ENCODE assay signal across 13 cellular contexts in the genomic region with DNA sequence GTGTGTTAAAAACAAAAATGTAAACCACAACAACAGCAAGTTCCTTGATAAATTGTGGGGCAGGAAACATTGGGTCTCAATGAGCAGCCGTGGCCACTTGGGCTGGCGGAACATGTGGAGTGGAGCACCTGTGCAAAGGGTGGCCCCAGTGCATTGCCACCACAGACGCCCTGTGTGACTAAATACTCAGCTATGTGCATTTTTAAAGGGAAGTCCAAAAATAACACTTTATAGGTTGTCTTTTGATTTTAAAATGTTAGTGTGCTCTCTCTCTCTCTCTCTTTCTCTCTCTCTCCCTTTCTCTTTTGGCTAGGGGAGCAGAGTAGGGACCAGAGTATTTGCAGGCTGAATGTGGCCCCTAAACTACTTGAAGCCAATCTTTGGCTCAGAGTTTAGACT.
DNase-seq lines count a peak whose midpoint lies in the region; ATAC-seq, FAIRE-seq and TF ChIP-seq lines count a peak whose summit lies in the region.
"Had no signal": no experiment of that assay in that cellular context is flagged by ENCODE, and none has a peak within 500 bp of the region (broad histone marks: within the 10 kb centered on the region; RNA-seq: fewer than 3 reads in every experiment).

No MANE protein-coding gene starts in this region.

- no peaks in the 10 kb centered on the region for H4K20me1 ChIP-seq in BLaER1
- no peaks in the 10 kb centered on the region for H4K20me1 ChIP-seq in GM12878 (ENCODE audit: control insufficient read depth, insufficient read depth)

- TF ChIP-seq POLR2A in GM12878 (IDR thresholded peaks at IDR 0.05; ENCODE audit: low read depth, low read length) = 0 out of 2 replicates have a peak, but pooled peaks have one; percentile 21

- intact Hi-C loops in GM12878 (cut with micrococcal nuclease; ENCODE audit: unreplicated experiment) = loop anchor here (2.0 to 5.0 kb wide), 4 partner anchors 33 to 255 kb away; no protein-coding TSS in a partner anchor
- intact Hi-C loops in tibial artery (cut with DNase I; ENCODE audit: low total_unique reads) = no loop called here
- intact Hi-C loops in Calu3 (cut with micrococcal nuclease; ENCODE audit: unreplicated experiment) = no loop called here

- H2AFZ ChIP-seq in GM12878 (ENCODE audit: control insufficient read depth, low read depth, low read length) = peak overlapping the region; percentile 20

- H3K36me3 Mint-ChIP-seq in activated CD4-positive, alpha-beta T cell treated with anti-CD3 and anti-CD28 coated beads, Interleukin-2, amount 10 ng/mL, durations not matched to agents 7 days and 5 days (ENCODE audit: low read depth) = peaks cover 20% of the 10 kb centered on the region
- H3K36me3 Mint-ChIP-seq in Calu3 (ENCODE audit: insufficient read depth, unreplicated experiment) = peaks cover 10% of the 10 kb centered on the region
- H3K36me3 Mint-ChIP-seq: brain had no signal

- H3K79me2 ChIP-seq in GM12878 (ENCODE audit: control insufficient read depth, insufficient read depth, low read length) = no peaks in the 10 kb centered on the region

- POLR2A ChIA-PET in GM12878 (lab: Charles Lee) = interaction anchor here (0.7 to 1.3 kb wide), 3 partner anchors 33 to 128 kb away, joined by 3 to 6 read pairs (median 3); no protein-coding TSS in a partner anchor
- POLR2A ChIA-PET in activated CD4-positive, alpha-beta T cell treated with anti-CD3 and anti-CD28 coated beads, Interleukin-2, amount 10 ng/mL, durations not matched to agents 7 days and 5 days (lab: Charles Lee) = interaction anchor here (0.6 kb wide), 1 partner anchor 54 kb away, joined by 5 read pairs; no protein-coding TSS in a partner anchor

- H3K27me3 Mint-ChIP-seq in activated CD4-positive, alpha-beta T cell treated with anti-CD3 and anti-CD28 coated beads, Interleukin-2, amount 10 ng/mL, durations not matched to agents 7 days and 5 days = no peaks in the 10 kb centered on the region
- no peaks in the 10 kb centered on the region for H3K27me3 Mint-ChIP-seq in Calu3 (ENCODE audit: unreplicated experiment)
- H3K27me3 Mint-ChIP-seq: brain had no signal

- peaks cover 12% of the 10 kb centered on the region for H3K9me3 Mint-ChIP-seq in activated CD4-positive, alpha-beta T cell treated with anti-CD3 and anti-CD28 coated beads, Interleukin-2, amount 10 ng/mL, durations not matched to agents 7 days and 5 days
- H3K9me3 Mint-ChIP-seq in Calu3 (ENCODE audit: low read depth, unreplicated experiment) = no peaks in the 10 kb centered on the region

- SMC1A ChIA-PET in GM12878 (lab: Charles Lee; ENCODE audit: uncharacterized antibody, unreplicated experiment) = interaction anchor here (0.6 to 5.8 kb wide), 14 partner anchors 9 to 176 kb away, joined by 3 to 49 read pairs (median 4); no protein-coding TSS in a partner anchor

- ATAC-seq in GM12878 = peak; percentile 64

- H3K9ac ChIP-seq in BLaER1 = no peak overlapping the region
- H3K9ac ChIP-seq in GM12878 (ENCODE audit: control insufficient read depth, insufficient read depth, low read length) = peak overlapping the region; percentile 47

- WGBS in GM12878 (ENCODE audit: insufficient coverage, insufficient replicate concordance, low lambda C conversion rate, missing lambda C conversion rate) = 2% methylated on average over 3 of the region's 3 CpGs

- H3K4me1 ChIP-seq in BLaER1 = peaks cover 71% of the 10 kb centered on the region
- H3K4me1 ChIP-seq in GM12878 (ENCODE audit: control insufficient read depth, insufficient read depth, low read length) = peaks cover 42% of the 10 kb centered on the region
- H3K4me1 ChIP-seq in tibial artery = peaks cover 0 to 17% (median 9%) of the 10 kb centered on the region in 4 donors

- no peak overlapping the region for H3K4me3 Mint-ChIP-seq in activated CD4-positive, alpha-beta T cell treated with anti-CD3 and anti-CD28 coated beads, Interleukin-2, amount 10 ng/mL, durations not matched to agents 7 days and 5 days
- H3K4me3 Mint-ChIP-seq in Calu3 (ENCODE audit: low read depth, unreplicated experiment) = no peak overlapping the region
- H3K4me3 Mint-ChIP-seq: brain had no signal

- H3K27ac ChIP-seq in BLaER1 (peak overlapping the region; percentile 30), GM12878 (ENCODE audit: control insufficient read depth, insufficient read depth) (peak overlapping the region; percentile 69), tibial artery (no peak overlapping the region)

- DNase-seq in GM19239 (ENCODE audit: insufficient read length, low spot score) (no peak), M059J (ENCODE audit: low read depth) (peak; percentile 78), GM12878 (ENCODE audit: low read depth, low spot score) (no peak), NCI-H446 (lab: John Stamatoyannopoulos, UW) (no peak), tibial artery (no peak), Calu3 (no peak)
- no peak for DNase-seq in activated CD4-positive, alpha-beta T cell treated with anti-CD3 and anti-CD28 coated beads, Interleukin-2, amount 10 ng/mL, durations not matched to agents 7 days and 5 days
- DNase-seq: BE2C, MG63, NCI-H524 had no signal

- H3K4me2 ChIP-seq in BLaER1 (peak overlapping the region; percentile 34), GM12878 (ENCODE audit: control insufficient read depth, insufficient read depth) (peak overlapping the region; percentile 72)
- H3K4me2 ChIP-seq: smooth muscle cell had no signal

- H3K4me1 Mint-ChIP-seq in activated CD4-positive, alpha-beta T cell treated with anti-CD3 and anti-CD28 coated beads, Interleukin-2, amount 10 ng/mL, durations not matched to agents 7 days and 5 days = peaks cover 64% of the 10 kb centered on the region
- peaks cover 22% of the 10 kb centered on the region for H3K4me1 Mint-ChIP-seq in Calu3 (ENCODE audit: low read depth, unreplicated experiment)

- in situ Hi-C loops in GM12878 (cut with MboI) = no loop called here

- H3K9me3 ChIP-seq in BLaER1 (peaks cover 26% of the 10 kb centered on the region), GM12878 (replicated peaks; ENCODE audit: control insufficient read depth, insufficient read depth, low read length) (no peaks in the 10 kb centered on the region; the same call in none of the 3 replicates), tibial artery (no peaks in the 10 kb centered on the region)
- H3K9me3 ChIP-seq: BE2C had no signal

- peak; percentile 14; the same call in 1 of the 2 replicates for TF ChIP-seq RAD21 in GM12878 (IDR thresholded peaks at IDR 0.05; ENCODE audit: insufficient read depth, low read depth, low read length)

- TF ChIP-seq CTCF in GM12878 (IDR thresholded peaks at IDR 0.05 in 2 of 3, conservative IDR thresholded peaks at IDR 0.05 in 1 of 3; ENCODE audit: control insufficient read depth in 2 of 3, extremely low read depth in 1 of 3, insufficient read depth in 1 of 3, low read depth in 3 of 3, low read length in 3 of 3) (no peak), tibial artery (IDR thresholded peaks at IDR 0.05) (no peak), Calu3 (IDR thresholded peaks at IDR 0.05; ENCODE audit: unreplicated experiment) (no peak)

- BruUV-seq in GM12878 (replicated peaks; lab: Mats Ljungman, UMichigan) = no TSS peak
- no TSS peak for BruUV-seq in Calu3 (replicated peaks; lab: Mats Ljungman, UMichigan)

- no peak overlapping the region for H3K4me3 ChIP-seq in BLaER1
- H3K4me3 ChIP-seq in GM12878 = no peak overlapping the region
- H3K4me3 ChIP-seq in tibial artery = no peak overlapping the region
- H3K4me3 ChIP-seq: MG63, smooth muscle cell had no signal

- no peaks in the 10 kb centered on the region for H3K27me3 ChIP-seq in BLaER1
- H3K27me3 ChIP-seq in GM12878 (replicated peaks in 1 of 2; ENCODE audit: control insufficient read depth in 2 of 2, insufficient read depth in 2 of 2, low read length in 1 of 2) = no peaks in the 10 kb centered on the region
- no peaks in the 10 kb centered on the region for H3K27me3 ChIP-seq in tibial artery
- H3K27me3 ChIP-seq: BE2C, MG63 had no signal

- TF ChIP-seq EP300 in GM12878 (IDR thresholded peaks at IDR 0.05; ENCODE audit: borderline replicate concordance in 1 of 2, control insufficient read depth in 1 of 2, low read depth in 2 of 2, low read length in 2 of 2) = no peak; a peak in 1 of 4 replicates

- H3K36me3 ChIP-seq in BLaER1 (no peaks in the 10 kb centered on the region), GM12878 (ENCODE audit: control insufficient read depth in 2 of 2, insufficient read depth in 2 of 2, low read length in 1 of 2) (no peaks in the 10 kb centered on the region), tibial artery (no peaks in the 10 kb centered on the region)
- H3K36me3 ChIP-seq: BE2C, MG63 had no signal

- FAIRE-seq in GM19239 (lab: Jason Lieb, UNC) (peak; percentile 71), GM12878 (lab: Jason Lieb, UNC) (no peak)

- H3K27ac Mint-ChIP-seq in activated CD4-positive, alpha-beta T cell treated with anti-CD3 and anti-CD28 coated beads, Interleukin-2, amount 10 ng/mL, durations not matched to agents 7 days and 5 days = no peak overlapping the region
- no peak overlapping the region for H3K27ac Mint-ChIP-seq in Calu3 (ENCODE audit: unreplicated experiment)

- CTCF ChIA-PET in GM12878 (lab: Yijun Ruan, JAX) (interaction anchor here (0.6 to 1.2 kb wide), 3 partner anchors 9 to 85 kb away, joined by 3 to 4 read pairs (median 3); no protein-coding TSS in a partner anchor), Calu3 (lab: Charles Lee) (interaction anchor here (0.5 to 1.1 kb wide), 3 partner anchors 9 to 73 kb away, joined by 3 to 6 read pairs (median 3); no protein-coding TSS in a partner anchor)
- CTCF ChIA-PET in activated CD4-positive, alpha-beta T cell treated with anti-CD3 and anti-CD28 coated beads, Interleukin-2, amount 10 ng/mL, durations not matched to agents 7 days and 5 days (lab: Charles Lee) = interaction anchor here (0.6 to 1.3 kb wide), 4 partner anchors 9 to 59 kb away, joined by 3 to 6 read pairs (median 4); no protein-coding TSS in a partner anchor

- RAD21 ChIA-PET in GM12878 (lab: Charles Lee; ENCODE audit: unreplicated experiment) = interaction anchor here (0.5 to 3.3 kb wide), 9 partner anchors 9 to 95 kb away, joined by 3 to 15 read pairs (median 5); no protein-coding TSS in a partner anchor

TF ChIP-seq in GM12878, 131 proteins besides CTCF, POLR2A, EP300 and RAD21 (continues in another document):
- TF ChIP-seq YBX1 (IDR thresholded peaks at IDR 0.05) (no peak), DPF2 (IDR thresholded peaks at IDR 0.05) (no peak), CHD4 (IDR thresholded peaks at IDR 0.05) (no peak), CREB1 (IDR thresholded peaks at IDR 0.05; ENCODE audit: low read depth) (0 out of 2 replicates have a peak, but pooled peaks have one; percentile 10), HDAC6 (IDR thresholded peaks at IDR 0.05; ENCODE audit: unreplicated experiment) (no peak), IKZF1 (conservative IDR thresholded peaks at IDR 0.05) (0 out of 2 replicates have a peak, but pooled peaks have one; percentile 19)

Comparison
In these comparisons a context has a peak if more than half of its experiments do, and no peak if none do; other contexts are left out.
1. H3K27ac ChIP-seq: peak in BLaER1 (single experiment) and GM12878 (single experiment); none in tibial artery (0 of 2).